ENCODE assay signal across 4 cellular contexts in genomic region chr13:31681133-31681532, GRCh38. TPM values are rescaled to one million over a fixed set of nuclear protein-coding genes. Genes with fewer than 3 reads are reported as not detected.
"Had no signal": no experiment of that assay in that cellular context is flagged by ENCODE, and none has a peak within 500 bp of the region (broad histone marks: within the 10 kb centered on the region; RNA-seq: fewer than 3 reads in every experiment).

No MANE protein-coding gene starts in this region.

- DNase-seq: GDM1, GF-D8 had no signal

- H3K4me3 ChIP-seq: GM12878 had no signal

- ATAC-seq: GM12878 had no signal

RNA-seq across cellular contexts. Expression of gene RXFP2, which starts 58.2 kb away (rescaled TPM):
- total RNA-seq: G401, GM12878 had no signal
